In the genomic region with DNA sequence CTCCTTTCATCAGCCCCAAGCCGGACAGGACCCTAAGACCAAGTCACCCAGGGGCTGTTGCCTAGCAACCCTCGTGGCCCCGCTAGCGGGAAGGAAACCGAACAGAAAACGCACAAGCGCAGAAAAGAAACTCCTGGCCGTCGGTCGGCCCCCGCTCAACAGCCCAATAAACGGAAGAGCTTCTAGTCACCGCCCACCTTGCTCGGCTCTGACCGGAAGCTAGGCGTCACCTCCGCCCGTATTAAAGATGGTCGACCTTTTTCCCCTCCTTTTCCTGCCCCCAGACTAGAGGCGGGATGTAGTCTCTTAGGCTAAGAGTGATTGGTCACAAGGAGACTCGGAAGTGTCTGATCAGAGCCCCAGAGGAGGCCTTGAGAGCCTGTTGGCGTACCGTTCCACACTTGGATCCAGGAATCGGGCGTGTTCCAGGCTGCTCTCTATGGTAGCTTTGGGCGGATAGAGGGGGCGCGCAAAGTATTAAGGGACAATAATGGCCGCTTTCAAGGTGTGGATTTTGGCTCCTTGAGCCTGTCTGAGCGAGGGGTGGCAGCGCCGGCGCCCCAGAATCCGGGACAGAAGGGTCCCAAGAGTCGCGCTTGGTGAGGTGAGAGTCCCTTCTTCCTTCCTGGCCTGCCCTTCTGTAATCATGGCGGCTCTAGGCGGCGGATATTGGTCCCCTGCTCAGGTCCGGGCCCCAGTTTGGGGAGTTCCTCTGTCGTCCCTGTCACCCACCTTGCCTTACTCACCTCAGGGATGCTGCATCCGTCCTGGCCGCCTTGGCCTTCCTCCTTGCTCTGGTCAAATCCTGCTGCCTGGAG, we compare ENCODE assay signal across 1 cellular context.
TF ChIP-seq lines count a peak whose summit lies in the region.

DHX38 (plus strand) TSS at position 400 of the 818 bp plus-strand sequence. CDS start 2,311 bp downstream, outside the sequence.
TXNL4B (minus strand) TSS at position 173 of the 818 bp plus-strand sequence. CDS start 2,871 bp downstream, outside the sequence.

TF ChIP-seq in A549, 52 proteins besides CTCF, POLR2A, EP300 and RAD21 (continued from another document):
- TF ChIP-seq FOSL2 (IDR thresholded peaks at IDR 0.05): no peak
- TF ChIP-seq FOSL2 (CRISPR knock-in tag; IDR thresholded peaks at IDR 0.05): no peak
- no peak for TF ChIP-seq HEYL (CRISPR knock-in tag; IDR thresholded peaks at IDR 0.05)
- no peak for TF ChIP-seq FOSB (CRISPR knock-in tag; IDR thresholded peaks at IDR 0.05)
- no peak for TF ChIP-seq POLR2AphosphoS2 (conservative IDR thresholded peaks at IDR 0.05; ENCODE audit: low read length)
- TF ChIP-seq KDM5A (IDR thresholded peaks at IDR 0.05): peak; percentile 67
- no peak for TF ChIP-seq TP53 (CRISPR knock-in tag; IDR thresholded peaks at IDR 0.05)
- no peak for TF ChIP-seq TFCP2L1 (CRISPR knock-in tag; IDR thresholded peaks at IDR 0.05)
- TF ChIP-seq MYC (IDR thresholded peaks at IDR 0.05; ENCODE audit: borderline replicate concordance, low read length): no peak
- TF ChIP-seq FOXS1 (CRISPR knock-in tag; IDR thresholded peaks at IDR 0.05): no peak
- no peak for TF ChIP-seq HOXB13 (CRISPR knock-in tag; IDR thresholded peaks at IDR 0.05; ENCODE audit: low read depth)
- peak; percentile 85 for TF ChIP-seq PHF8 (IDR thresholded peaks at IDR 0.05; ENCODE audit: borderline replicate concordance, low read depth)
- TF ChIP-seq EHMT2 (IDR thresholded peaks at IDR 0.05; ENCODE audit: low read depth): no peak
- no peak for TF ChIP-seq CHD4 (IDR thresholded peaks at IDR 0.05; ENCODE audit: borderline replicate concordance)
- no peak for TF ChIP-seq ESRRA (IDR thresholded peaks at IDR 0.05; ENCODE audit: borderline replicate concordance, low read length)
- TF ChIP-seq JUN (IDR thresholded peaks at IDR 0.05): peak; percentile 76 to 84
- no peak for TF ChIP-seq GATA3 (IDR thresholded peaks at IDR 0.05; ENCODE audit: borderline replicate concordance)
- no peak for TF ChIP-seq NR3C1 (IDR thresholded peaks at IDR 0.05)
- TF ChIP-seq RFX5 (IDR thresholded peaks at IDR 0.05): no peak
- no peak for TF ChIP-seq NPAS2 (CRISPR knock-in tag; IDR thresholded peaks at IDR 0.05; ENCODE audit: borderline replicate concordance)
- TF ChIP-seq ATOH8 (CRISPR knock-in tag; IDR thresholded peaks at IDR 0.05; ENCODE audit: low read depth): no peak
- TF ChIP-seq EHF (CRISPR knock-in tag; IDR thresholded peaks at IDR 0.05): no peak
- TF ChIP-seq CBX8 (IDR thresholded peaks at IDR 0.05): no peak
- TF ChIP-seq ZFP36 (IDR thresholded peaks at IDR 0.05; ENCODE audit: borderline replicate concordance, partially characterized antibody): no peak
- TF ChIP-seq, protein P1, sequence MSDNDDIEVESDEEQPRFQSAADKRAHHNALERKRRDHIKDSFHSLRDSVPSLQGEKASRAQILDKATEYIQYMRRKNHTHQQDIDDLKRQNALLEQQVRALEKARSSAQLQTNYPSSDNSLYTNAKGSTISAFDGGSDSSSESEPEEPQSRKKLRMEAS (IDR thresholded peaks at IDR 0.05): peak; percentile 41; the same call in 1 of the 2 replicates
- no peak for TF ChIP-seq JUNB (IDR thresholded peaks at IDR 0.05)
- TF ChIP-seq NFE2L2 (conservative IDR thresholded peaks at IDR 0.05; ENCODE audit: low read length): no peak
- TF ChIP-seq CHD2 (IDR thresholded peaks at IDR 0.05; ENCODE audit: low read length, partially characterized antibody): no peak
